Comparison of ENCODE assay signal across 1 cellular context in the genomic region with DNA sequence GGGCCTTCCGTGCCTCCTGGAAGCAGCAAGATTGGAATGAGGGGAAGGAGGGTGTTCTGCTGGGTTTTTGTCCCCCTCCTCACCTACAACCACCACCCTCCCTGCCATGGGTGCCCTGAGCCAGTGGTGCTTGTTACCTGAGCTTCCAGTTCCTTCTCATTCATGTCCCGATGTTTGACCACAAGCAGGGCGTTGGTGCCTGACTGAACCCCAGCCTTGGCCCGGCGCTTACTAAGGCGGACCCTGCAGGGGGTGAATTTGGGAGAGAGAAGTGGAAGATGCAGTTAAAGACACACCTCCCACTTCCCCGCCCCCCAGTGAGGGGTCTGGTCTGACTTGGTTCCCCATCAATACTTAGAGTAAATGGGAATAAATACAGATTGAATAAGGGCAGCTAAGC.
TF ChIP-seq lines count a peak whose summit lies in the region.

No MANE protein-coding gene starts in this region.

TF ChIP-seq in SK-N-SH treated with all-trans-retinoic acid at 6 μM for 48 hours, 23 proteins besides CTCF, POLR2A, EP300 and RAD21:
- TF ChIP-seq ZNF70 (CRISPR knock-in tag; IDR thresholded peaks at IDR 0.05) (no peak), ZFP30 (CRISPR knock-in tag; IDR thresholded peaks at IDR 0.05) (no peak), SNAI2 (CRISPR knock-in tag; IDR thresholded peaks at IDR 0.05) (no peak), RARB (CRISPR knock-in tag; IDR thresholded peaks at IDR 0.05) (no peak), OSR1 (CRISPR knock-in tag; IDR thresholded peaks at IDR 0.05) (no peak)
- TF ChIP-seq, protein P1, sequence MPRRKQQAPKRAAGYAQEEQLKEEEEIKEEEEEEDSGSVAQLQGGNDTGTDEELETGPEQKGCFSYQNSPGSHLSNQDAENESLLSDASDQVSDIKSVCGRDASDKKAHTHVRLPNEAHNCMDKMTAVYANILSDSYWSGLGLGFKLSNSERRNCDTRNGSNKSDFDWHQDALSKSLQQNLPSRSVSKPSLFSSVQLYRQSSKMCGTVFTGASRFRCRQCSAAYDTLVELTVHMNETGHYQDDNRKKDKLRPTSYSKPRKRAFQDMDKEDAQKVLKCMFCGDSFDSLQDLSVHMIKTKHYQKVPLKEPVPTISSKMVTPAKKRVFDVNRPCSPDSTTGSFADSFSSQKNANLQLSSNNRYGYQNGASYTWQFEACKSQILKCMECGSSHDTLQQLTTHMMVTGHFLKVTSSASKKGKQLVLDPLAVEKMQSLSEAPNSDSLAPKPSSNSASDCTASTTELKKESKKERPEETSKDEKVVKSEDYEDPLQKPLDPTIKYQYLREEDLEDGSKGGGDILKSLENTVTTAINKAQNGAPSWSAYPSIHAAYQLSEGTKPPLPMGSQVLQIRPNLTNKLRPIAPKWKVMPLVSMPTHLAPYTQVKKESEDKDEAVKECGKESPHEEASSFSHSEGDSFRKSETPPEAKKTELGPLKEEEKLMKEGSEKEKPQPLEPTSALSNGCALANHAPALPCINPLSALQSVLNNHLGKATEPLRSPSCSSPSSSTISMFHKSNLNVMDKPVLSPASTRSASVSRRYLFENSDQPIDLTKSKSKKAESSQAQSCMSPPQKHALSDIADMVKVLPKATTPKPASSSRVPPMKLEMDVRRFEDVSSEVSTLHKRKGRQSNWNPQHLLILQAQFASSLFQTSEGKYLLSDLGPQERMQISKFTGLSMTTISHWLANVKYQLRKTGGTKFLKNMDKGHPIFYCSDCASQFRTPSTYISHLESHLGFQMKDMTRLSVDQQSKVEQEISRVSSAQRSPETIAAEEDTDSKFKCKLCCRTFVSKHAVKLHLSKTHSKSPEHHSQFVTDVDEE (CRISPR knock-in tag; IDR thresholded peaks at IDR 0.05) = no peak
- TF ChIP-seq, protein P2, sequence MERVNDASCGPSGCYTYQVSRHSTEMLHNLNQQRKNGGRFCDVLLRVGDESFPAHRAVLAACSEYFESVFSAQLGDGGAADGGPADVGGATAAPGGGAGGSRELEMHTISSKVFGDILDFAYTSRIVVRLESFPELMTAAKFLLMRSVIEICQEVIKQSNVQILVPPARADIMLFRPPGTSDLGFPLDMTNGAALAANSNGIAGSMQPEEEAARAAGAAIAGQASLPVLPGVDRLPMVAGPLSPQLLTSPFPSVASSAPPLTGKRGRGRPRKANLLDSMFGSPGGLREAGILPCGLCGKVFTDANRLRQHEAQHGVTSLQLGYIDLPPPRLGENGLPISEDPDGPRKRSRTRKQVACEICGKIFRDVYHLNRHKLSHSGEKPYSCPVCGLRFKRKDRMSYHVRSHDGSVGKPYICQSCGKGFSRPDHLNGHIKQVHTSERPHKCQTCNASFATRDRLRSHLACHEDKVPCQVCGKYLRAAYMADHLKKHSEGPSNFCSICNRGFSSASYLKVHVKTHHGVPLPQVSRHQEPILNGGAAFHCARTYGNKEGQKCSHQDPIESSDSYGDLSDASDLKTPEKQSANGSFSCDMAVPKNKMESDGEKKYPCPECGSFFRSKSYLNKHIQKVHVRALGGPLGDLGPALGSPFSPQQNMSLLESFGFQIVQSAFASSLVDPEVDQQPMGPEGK (CRISPR knock-in tag; IDR thresholded peaks at IDR 0.05; ENCODE audit: borderline replicate concordance) = no peak
